Comparison of ENCODE assay signal across 8 cellular contexts in genomic region chr9:98255578-98256296, GRCh38. TPM values are rescaled to one million over a fixed set of nuclear protein-coding genes. Genes with fewer than 3 reads are reported as not detected.
DNase-seq lines count a peak whose midpoint lies in the region; ATAC-seq and TF ChIP-seq lines count a peak whose summit lies in the region.

TBC1D2 (minus strand) TSS chr9:98255649; CDS start chr9:98255541, 108 bp downstream.

- ATAC-seq in GM21717 (IDR thresholded peaks at IDR 0.05; ENCODE audit: unreplicated experiment), result peak; percentile 80

- no peaks in the 10 kb centered on the region for H3K9me3 ChIP-seq in mucosa of rectum (ENCODE audit: control insufficient read depth in 2 of 2, low read length in 2 of 2)

- peak within 1 kb of the TSS; percentile 84 to 93 for H3K9ac ChIP-seq in mucosa of rectum (ENCODE audit: low read depth in 1 of 2, low read length in 2 of 2)

- H3K9me3 Mint-ChIP-seq in activated T-cell treated with anti-CD3 and anti-CD28 coated beads, Interleukin-2, amount 50 U/mL, for 24 hours, result no peaks in the 10 kb centered on the region

- H3K36me3 ChIP-seq in mucosa of rectum (ENCODE audit: control insufficient read depth in 2 of 2, insufficient read depth in 2 of 2, low read length in 2 of 2), result peaks cover 0 to 6% of the 10 kb centered on the region in 2 donors

- H3K27me3 Mint-ChIP-seq in activated T-cell treated with anti-CD3 and anti-CD28 coated beads, Interleukin-2, amount 50 U/mL, for 24 hours, result no peaks in the 10 kb centered on the region

- peak within 1 kb of the TSS; percentile 93 for H3K4me3 Mint-ChIP-seq in activated T-cell treated with anti-CD3 and anti-CD28 coated beads, Interleukin-2, amount 50 U/mL, for 24 hours

- H3K4me1 Mint-ChIP-seq in activated T-cell treated with anti-CD3 and anti-CD28 coated beads, Interleukin-2, amount 50 U/mL, for 24 hours (ENCODE audit: low read depth), result peaks cover 26% of the 10 kb centered on the region

- H3K27ac ChIP-seq in mucosa of rectum (ENCODE audit: low read depth in 2 of 2, low read length in 2 of 2), result peak within 1 kb of the TSS; percentile 99

- peaks cover 19 to 28% of the 10 kb centered on the region in 2 donors for H3K4me1 ChIP-seq in mucosa of rectum (ENCODE audit: control insufficient read depth in 2 of 2, insufficient read depth in 2 of 2, low read length in 2 of 2)

- no peaks in the 10 kb centered on the region for H3K27me3 ChIP-seq in mucosa of rectum (ENCODE audit: control insufficient read depth in 2 of 2, insufficient read depth in 2 of 2, low read length in 2 of 2)

- peak; percentile 79 for TF ChIP-seq POLR2A in erythroblast (IDR thresholded peaks at IDR 0.05; ENCODE audit: low read length)

- DNase-seq in DMS79 (lab: John Stamatoyannopoulos, UW) (peak; percentile 51), OCI-M2 (lab: John Stamatoyannopoulos, UW; ENCODE audit: unreplicated experiment) (peak; percentile 44), erythroblast (lab: John Stamatoyannopoulos, UW) (peak; percentile 97 to 98)
- peak; percentile 91 for DNase-seq in Jurkat, Clone E6-1 (ENCODE audit: low read depth, low spot score)
- peak; percentile 99 for DNase-seq in activated T-cell treated with anti-CD3 and anti-CD28 coated beads, Interleukin-2, amount 50 U/mL, for 24 hours
- DNase-seq in stimulated activated CD8-positive, alpha-beta memory T cell treated with anti-CD3 and anti-CD28 coated beads, Interleukin-4, amount 100 ng/mL, for 4 hours (ENCODE audit: low read depth in 2 of 2, low spot score in 1 of 2), result peak; percentile 93 to 96

- H3K27ac Mint-ChIP-seq in activated T-cell treated with anti-CD3 and anti-CD28 coated beads, Interleukin-2, amount 50 U/mL, for 24 hours, result peak within 1 kb of the TSS; percentile 99

- H3K36me3 Mint-ChIP-seq in activated T-cell treated with anti-CD3 and anti-CD28 coated beads, Interleukin-2, amount 50 U/mL, for 24 hours (ENCODE audit: low read depth), result peaks cover 12% of the 10 kb centered on the region

- peak within 1 kb of the TSS; percentile 76 for H3K4me3 ChIP-seq in Jurkat, Clone E6-1 (ENCODE audit: low read length)
- H3K4me3 ChIP-seq in mucosa of rectum (ENCODE audit: low read length in 2 of 2), result peak within 1 kb of the TSS; percentile 77 to 89

RNA-seq across cellular contexts. Expression of gene TBC1D2, which starts in this region (rescaled TPM):
- polyA plus RNA-seq in Jurkat, Clone E6-1 (2012; ENCODE audit: insufficient read depth, insufficient read length), result 4.2 TPM

Comparison
In these comparisons a context has a peak if more than half of its experiments do, and no peak if none do; other contexts are left out.
1. Peak in every context shown above with its lines: DNase-seq, ATAC-seq, H3K4me3 ChIP-seq and H3K27ac ChIP-seq.
2. DNase-seq: peak in every context shown above with its lines; median percentile 99 in activated T-cell treated with anti-CD3 and anti-CD28 coated beads, Interleukin-2, amount 50 U/mL, for 24 hours; 98 in erythroblast; 94 in stimulated activated CD8-positive, alpha-beta memory T cell treated with anti-CD3 and anti-CD28 coated beads, Interleukin-4, amount 100 ng/mL, for 4 hours; 91 in Jurkat, Clone E6-1; 51 in DMS79; 44 in OCI-M2.